ENCODE assay signal across 8 cellular contexts in genomic region chr19:50368649-50369570, GRCh38. TPM values are rescaled to one million over a fixed set of nuclear protein-coding genes. Genes with fewer than 3 reads are reported as not detected.
DNase-seq lines count a peak whose midpoint lies in the region; ATAC-seq, FAIRE-seq and TF ChIP-seq lines count a peak whose summit lies in the region.

No MANE protein-coding gene starts in this region.

- TF ChIP-seq RAD21 in HepG2 (CRISPR knock-in tag; IDR thresholded peaks at IDR 0.05) = peak; percentile 85

- peak; percentile 77 for FAIRE-seq in HepG2 (lab: Jason Lieb, UNC)

- CTCF ChIA-PET in HepG2 (lab: Yijun Ruan, JAX; ENCODE audit: low intra/inter-chr PET ratio, low total read pairs) = interaction anchor here (1.0 to 4.6 kb wide), 10 partner anchors 12 to 415 kb away, joined by 3 to 71 read pairs (median 4); partner anchors contain the start of genes EMC10 and GARIN5A

- ATAC-seq in DND-41 (ENCODE audit: insufficient read depth, low read depth) (peak; percentile 72), HG02970 (IDR thresholded peaks at IDR 0.05; ENCODE audit: low FRiP score, unreplicated experiment) (peak; percentile 49), HepG2 (peak; percentile 87), GM19463 (IDR thresholded peaks at IDR 0.05; ENCODE audit: unreplicated experiment) (no peak)

- no peaks in the 10 kb centered on the region for H3K9me3 ChIP-seq in DND-41 (ENCODE audit: insufficient read depth, low read length, severe bottlenecking)
- no peaks in the 10 kb centered on the region for H3K9me3 ChIP-seq in HepG2 (ENCODE audit: low read length)

- H3K4me3 ChIP-seq in DND-41 (ENCODE audit: low read depth in 1 of 2, low read length in 2 of 2) (peak overlapping the region; percentile 31 to 65; a peak in 3 of 4 replicates), HepG2 (replicated peaks in 1 of 3; ENCODE audit: insufficient read depth in 1 of 3, low read depth in 2 of 3, low read length in 3 of 3) (peak overlapping the region in 2 of 3 experiments; percentile 38 to 53; a peak in 5 of 6 replicates)

- TF ChIP-seq POLR2A in HepG2 (IDR thresholded peaks at IDR 0.05; ENCODE audit: insufficient read depth in 1 of 2, low read depth in 2 of 2, low read length in 2 of 2) = no peak

- intact Hi-C loops in HepG2 (cut with micrococcal nuclease; ENCODE audit: unreplicated experiment) = loop anchor here (1.0 kb wide), 3 partner anchors 45 to 110 kb away; no protein-coding TSS in a partner anchor

- H3K27ac ChIP-seq in DND-41 (ENCODE audit: low read length) = peak overlapping the region; percentile 65
- H3K27ac ChIP-seq in HepG2 (ENCODE audit: extremely low read length, insufficient read depth, low read length) = no peak overlapping the region

- H3K9ac ChIP-seq in DND-41 (ENCODE audit: low read depth, low read length) (peak overlapping the region; percentile 57), HepG2 (ENCODE audit: insufficient read depth, low read depth, low read length) (peak overlapping the region; percentile 26; the same call in 1 of the 2 replicates)

- H3K79me2 ChIP-seq in DND-41 (ENCODE audit: insufficient read depth, low read length) = no peaks in the 10 kb centered on the region
- H3K79me2 ChIP-seq in HepG2 (ENCODE audit: insufficient read depth, low read length) = no peaks in the 10 kb centered on the region

- DNase-seq in DND-41 = peak; percentile 82
- DNase-seq in NCI-H510A treated with DMSO at 0.1 percent for 48 hours (lab: John Stamatoyannopoulos, UW) = peak; percentile 30
- DNase-seq in activated CD4-positive, alpha-beta T cell treated with anti-CD3 and anti-CD28 coated beads, Interleukin-2, amount 50 U/mL, for 24 hours (ENCODE audit: low read depth in 1 of 2, low spot score in 1 of 2) = peak; percentile 67 to 71
- DNase-seq in dermis microvascular lymphatic vessel endothelial cell (ENCODE audit: low read depth in 2 of 2) = peak; percentile 74 to 76
- DNase-seq in HepG2 (ENCODE audit: low spot score) = peak; percentile 62
- DNase-seq in stimulated activated CD4-positive, alpha-beta T cell treated with anti-CD3 and anti-CD28 coated beads, Interleukin-2, amount 100 ng/mL, for 48 hours = peak; percentile 72 to 76

- in situ Hi-C loops in HepG2 (cut with HindIII; ENCODE audit: extremely low pct_ligation_motif_present, low pct_unique_long_range_greater_than_20kb) = loop anchor here (25.0 kb wide), 1 partner anchor 418 kb away; the partner anchor contains the start of gene ACP4

- POLR2A ChIA-PET in HepG2 (lab: Yijun Ruan, JAX) = interaction anchor here (0.6 to 1.0 kb wide), 2 partner anchors 97 to 110 kb away, joined by 3 to 5 read pairs; no protein-coding TSS in a partner anchor

- no peaks in the 10 kb centered on the region for H4K20me1 ChIP-seq in DND-41 (ENCODE audit: insufficient read depth, low read length)
- H4K20me1 ChIP-seq in HepG2 (ENCODE audit: insufficient read depth, low read length) = no peaks in the 10 kb centered on the region

- peak overlapping the region; percentile 93 for H2AFZ ChIP-seq in DND-41 (ENCODE audit: low read depth, low read length)
- peak overlapping the region; percentile 78 for H2AFZ ChIP-seq in HepG2 (ENCODE audit: low read length)

- H3K4me1 ChIP-seq in DND-41 (ENCODE audit: insufficient read depth, low read length) (peaks cover 30% of the 10 kb centered on the region), HepG2 (ENCODE audit: insufficient read depth, low read length) (peaks cover 13% of the 10 kb centered on the region)

- H3K36me3 ChIP-seq in DND-41 (ENCODE audit: insufficient read depth, low read length) (no peaks in the 10 kb centered on the region), HepG2 (replicated peaks in 1 of 2; ENCODE audit: control insufficient read depth in 1 of 2, insufficient read depth in 2 of 2, low read length in 2 of 2) (no peaks in the 10 kb centered on the region)

- no TSS peak for BruUV-seq in HepG2 (replicated peaks; lab: Mats Ljungman, UMichigan)

- H3K27me3 ChIP-seq in DND-41 (ENCODE audit: insufficient read depth, low read length, poor library complexity) = no peaks in the 10 kb centered on the region
- H3K27me3 ChIP-seq in HepG2 (ENCODE audit: control insufficient read depth in 1 of 2, insufficient read depth in 2 of 2, low read length in 2 of 2) = no peaks in the 10 kb centered on the region

- H3K4me2 ChIP-seq in DND-41 (ENCODE audit: insufficient read depth, low read length) = peak overlapping the region; percentile 87
- peak overlapping the region; percentile 81 for H3K4me2 ChIP-seq in HepG2 (ENCODE audit: low read depth, low read length)

- WGBS in HepG2 (ENCODE audit: low lambda C conversion rate) = 57% methylated on average over 23 of the region's 34 CpGs

- peak; percentile 86 for TF ChIP-seq CTCF in DND-41 (IDR thresholded peaks at IDR 0.05; ENCODE audit: borderline replicate concordance, extremely low read depth, low read length, poor library complexity, severe bottlenecking)
- peak; percentile 92 for TF ChIP-seq CTCF in HepG2 (CRISPR knock-in tag; IDR thresholded peaks at IDR 0.05)

- TF ChIP-seq EP300 in HepG2 (IDR thresholded peaks at IDR 0.05; ENCODE audit: low read depth in 2 of 2, low read length in 2 of 2) (no peak), HepG2 (CRISPR knock-in tag; IDR thresholded peaks at IDR 0.05; ENCODE audit: borderline replicate concordance) (no peak)

RNA-seq across cellular contexts. Expression of gene NAPSA, which starts 3.5 kb away (rescaled TPM):
- total RNA-seq in dermis microvascular lymphatic vessel endothelial cell = under 0.01 TPM in 2 replicates
- not detected in 2 replicates for total RNA-seq in HepG2 (2016; rRNA removed; fragmentation: Illumina TruSeq; extraction: Trizol)
- total RNA-seq in HepG2 (2016; cell fraction: cytosol; rRNA removed; fragmentation: Illumina TruSeq; extraction: Trizol; ENCODE audit: low read depth) = not detected in 2 replicates
- not detected in 2 replicates for total RNA-seq in HepG2 (2016; cell fraction: insoluble cytoplasmic fraction; rRNA removed; fragmentation: Illumina TruSeq; extraction: Trizol)
- not detected in 2 replicates for total RNA-seq in HepG2 (2016; cell fraction: membrane; rRNA removed; fragmentation: Illumina TruSeq; extraction: Trizol)
- total RNA-seq in HepG2 (2016; cell fraction: nucleus; rRNA removed; fragmentation: Illumina TruSeq; extraction: Trizol) = not detected in 2 replicates
- not detected in 2 replicates for polyA plus RNA-seq in HepG2 (2011; rRNA removed)
- not detected in 2 replicates for polyA plus RNA-seq in HepG2 (2011; cell fraction: cytosol; rRNA removed)
- 0.10 and 0.14 TPM in 2 replicates for polyA plus RNA-seq in HepG2 (2011; cell fraction: nucleus; rRNA removed)
- polyA plus RNA-seq in HepG2 (2012) = 0.05 and 0.16 TPM in 2 replicates
- polyA plus RNA-seq in HepG2 (2016; cell fraction: cytosol; fragmentation: Illumina TruSeq; extraction: Trizol; ENCODE audit: low read depth) = not detected in 2 replicates
- polyA plus RNA-seq in HepG2 (2016; cell fraction: insoluble cytoplasmic fraction; fragmentation: Illumina TruSeq; extraction: Trizol; ENCODE audit: low read depth) = not detected in 2 replicates
- polyA plus RNA-seq in HepG2 (2016; cell fraction: membrane; fragmentation: Illumina TruSeq; extraction: Trizol; ENCODE audit: low read depth) = not detected in 2 replicates
- not detected in 2 replicates for polyA plus RNA-seq in HepG2 (2016; cell fraction: nucleus; fragmentation: Illumina TruSeq; extraction: Trizol; ENCODE audit: insufficient read depth, low read depth)
- not detected in 2 replicates for polyA minus RNA-seq in HepG2 (2011; rRNA and poly(A)+ RNA removed; ENCODE audit: low replicate concordance)
- polyA minus RNA-seq in HepG2 (2011; cell fraction: cytosol; rRNA and poly(A)+ RNA removed) = not detected in 2 replicates
- not detected in 2 replicates for polyA minus RNA-seq in HepG2 (2011; cell fraction: nucleus; rRNA and poly(A)+ RNA removed)

RNA-seq across cellular contexts. Expression of gene NR1H2, which starts 7.3 kb away (rescaled TPM):
- total RNA-seq in dermis microvascular lymphatic vessel endothelial cell = 37.7 and 82.6 TPM in 2 replicates
- total RNA-seq in HepG2 (2016; rRNA removed; fragmentation: Illumina TruSeq; extraction: Trizol) = 11.7 and 13.5 TPM in 2 replicates
- 1.7 and 2.8 TPM in 2 replicates for total RNA-seq in HepG2 (2016; cell fraction: cytosol; rRNA removed; fragmentation: Illumina TruSeq; extraction: Trizol; ENCODE audit: low read depth)
- total RNA-seq in HepG2 (2016; cell fraction: insoluble cytoplasmic fraction; rRNA removed; fragmentation: Illumina TruSeq; extraction: Trizol) = 11.7 and 13.1 TPM in 2 replicates
- total RNA-seq in HepG2 (2016; cell fraction: membrane; rRNA removed; fragmentation: Illumina TruSeq; extraction: Trizol) = 5.8 and 8.2 TPM in 2 replicates
- 7.5 and 8.1 TPM in 2 replicates for total RNA-seq in HepG2 (2016; cell fraction: nucleus; rRNA removed; fragmentation: Illumina TruSeq; extraction: Trizol)
- polyA plus RNA-seq in HepG2 (2011; rRNA removed) = 10.3 and 15.9 TPM in 2 replicates
- 10.6 and 16.6 TPM in 2 replicates for polyA plus RNA-seq in HepG2 (2011; cell fraction: cytosol; rRNA removed)
- 35.4 and 44.9 TPM in 2 replicates for polyA plus RNA-seq in HepG2 (2011; cell fraction: nucleus; rRNA removed)
- polyA plus RNA-seq in HepG2 (2012) = 8.7 and 11.8 TPM in 2 replicates
- 1.6 and 2.2 TPM in 2 replicates for polyA plus RNA-seq in HepG2 (2016; cell fraction: cytosol; fragmentation: Illumina TruSeq; extraction: Trizol; ENCODE audit: low read depth)
- 12.2 and 13.2 TPM in 2 replicates for polyA plus RNA-seq in HepG2 (2016; cell fraction: insoluble cytoplasmic fraction; fragmentation: Illumina TruSeq; extraction: Trizol; ENCODE audit: low read depth)
- 4.7 and 5.2 TPM in 2 replicates for polyA plus RNA-seq in HepG2 (2016; cell fraction: membrane; fragmentation: Illumina TruSeq; extraction: Trizol; ENCODE audit: low read depth)
- polyA plus RNA-seq in HepG2 (2016; cell fraction: nucleus; fragmentation: Illumina TruSeq; extraction: Trizol; ENCODE audit: insufficient read depth, low read depth) = 17.3 and 19.8 TPM in 2 replicates
- 20.5 and 64.7 TPM in 2 replicates for polyA minus RNA-seq in HepG2 (2011; rRNA and poly(A)+ RNA removed; ENCODE audit: low replicate concordance)
- polyA minus RNA-seq in HepG2 (2011; cell fraction: cytosol; rRNA and poly(A)+ RNA removed) = 7.3 and 8.6 TPM in 2 replicates
- polyA minus RNA-seq in HepG2 (2011; cell fraction: nucleus; rRNA and poly(A)+ RNA removed) = 14.4 and 16.1 TPM in 2 replicates

RNA-seq across cellular contexts. Expression of gene POLD1, which starts 15.2 kb away (rescaled TPM):
- total RNA-seq in dermis microvascular lymphatic vessel endothelial cell = 38.8 and 56.6 TPM in 2 replicates
- total RNA-seq in HepG2 (2016; rRNA removed; fragmentation: Illumina TruSeq; extraction: Trizol) = 39.5 and 54.0 TPM in 2 replicates
- 15.4 and 20.6 TPM in 2 replicates for total RNA-seq in HepG2 (2016; cell fraction: cytosol; rRNA removed; fragmentation: Illumina TruSeq; extraction: Trizol; ENCODE audit: low read depth)
- total RNA-seq in HepG2 (2016; cell fraction: insoluble cytoplasmic fraction; rRNA removed; fragmentation: Illumina TruSeq; extraction: Trizol) = 36.3 and 68.3 TPM in 2 replicates
- 13.4 and 21.6 TPM in 2 replicates for total RNA-seq in HepG2 (2016; cell fraction: membrane; rRNA removed; fragmentation: Illumina TruSeq; extraction: Trizol)
- total RNA-seq in HepG2 (2016; cell fraction: nucleus; rRNA removed; fragmentation: Illumina TruSeq; extraction: Trizol) = 45.6 and 51.7 TPM in 2 replicates
- 17.4 and 18.6 TPM in 2 replicates for polyA plus RNA-seq in HepG2 (2011; rRNA removed)
- polyA plus RNA-seq in HepG2 (2011; cell fraction: cytosol; rRNA removed) = 8.8 and 21.4 TPM in 2 replicates
- 130 and 225 TPM in 2 replicates for polyA plus RNA-seq in HepG2 (2011; cell fraction: nucleus; rRNA removed)
- polyA plus RNA-seq in HepG2 (2012) = 15.4 and 19.9 TPM in 2 replicates
- 6.4 and 7.1 TPM in 2 replicates for polyA plus RNA-seq in HepG2 (2016; cell fraction: cytosol; fragmentation: Illumina TruSeq; extraction: Trizol; ENCODE audit: low read depth)
- polyA plus RNA-seq in HepG2 (2016; cell fraction: insoluble cytoplasmic fraction; fragmentation: Illumina TruSeq; extraction: Trizol; ENCODE audit: low read depth) = 26.1 and 31.2 TPM in 2 replicates
- 9.7 and 12.0 TPM in 2 replicates for polyA plus RNA-seq in HepG2 (2016; cell fraction: membrane; fragmentation: Illumina TruSeq; extraction: Trizol; ENCODE audit: low read depth)
- polyA plus RNA-seq in HepG2 (2016; cell fraction: nucleus; fragmentation: Illumina TruSeq; extraction: Trizol; ENCODE audit: insufficient read depth, low read depth) = 109 and 111 TPM in 2 replicates
- 74.3 and 134 TPM in 2 replicates for polyA minus RNA-seq in HepG2 (2011; rRNA and poly(A)+ RNA removed; ENCODE audit: low replicate concordance)
- 24.6 and 41.4 TPM in 2 replicates for polyA minus RNA-seq in HepG2 (2011; cell fraction: cytosol; rRNA and poly(A)+ RNA removed)
- 12.1 and 19.6 TPM in 2 replicates for polyA minus RNA-seq in HepG2 (2011; cell fraction: nucleus; rRNA and poly(A)+ RNA removed)

RNA-seq across cellular contexts. Expression of gene KCNC3, which starts 39.7 kb away (rescaled TPM):
- total RNA-seq in dermis microvascular lymphatic vessel endothelial cell (0.13 and 0.76 TPM in 2 replicates), HepG2 (2016; rRNA removed; fragmentation: Illumina TruSeq; extraction: Trizol) (0.24 and 0.29 TPM in 2 replicates)
- 0.09 and 0.20 TPM in 2 replicates for total RNA-seq in HepG2 (2016; cell fraction: cytosol; rRNA removed; fragmentation: Illumina TruSeq; extraction: Trizol; ENCODE audit: low read depth)
- total RNA-seq in HepG2 (2016; cell fraction: insoluble cytoplasmic fraction; rRNA removed; fragmentation: Illumina TruSeq; extraction: Trizol) = 0.10 and 0.35 TPM in 2 replicates
- total RNA-seq in HepG2 (2016; cell fraction: membrane; rRNA removed; fragmentation: Illumina TruSeq; extraction: Trizol) = 0.34 TPM in 2 replicates
- 0.66 and 0.81 TPM in 2 replicates for total RNA-seq in HepG2 (2016; cell fraction: nucleus; rRNA removed; fragmentation: Illumina TruSeq; extraction: Trizol)
- polyA plus RNA-seq in HepG2 (2011; rRNA removed) = 1.6 and 1.7 TPM in 2 replicates
- 0.29 and 0.46 TPM in 2 replicates for polyA plus RNA-seq in HepG2 (2011; cell fraction: cytosol; rRNA removed)
- 13.3 and 15.9 TPM in 2 replicates for polyA plus RNA-seq in HepG2 (2011; cell fraction: nucleus; rRNA removed)
- polyA plus RNA-seq in HepG2 (2012) = 2.6 and 3.4 TPM in 2 replicates
- 0.17 and 0.27 TPM in 2 replicates for polyA plus RNA-seq in HepG2 (2016; cell fraction: cytosol; fragmentation: Illumina TruSeq; extraction: Trizol; ENCODE audit: low read depth)
- 1.1 and 1.3 TPM in 2 replicates for polyA plus RNA-seq in HepG2 (2016; cell fraction: insoluble cytoplasmic fraction; fragmentation: Illumina TruSeq; extraction: Trizol; ENCODE audit: low read depth)
- 0.78 and 1.2 TPM in 2 replicates for polyA plus RNA-seq in HepG2 (2016; cell fraction: membrane; fragmentation: Illumina TruSeq; extraction: Trizol; ENCODE audit: low read depth)
- polyA plus RNA-seq in HepG2 (2016; cell fraction: nucleus; fragmentation: Illumina TruSeq; extraction: Trizol; ENCODE audit: insufficient read depth, low read depth) = 9.8 and 11.7 TPM in 2 replicates
- 4.0 TPM in 1 of 2 replicates, not detected in the other for polyA minus RNA-seq in HepG2 (2011; rRNA and poly(A)+ RNA removed; ENCODE audit: low replicate concordance)
- 0.62 and 0.79 TPM in 2 replicates for polyA minus RNA-seq in HepG2 (2011; cell fraction: cytosol; rRNA and poly(A)+ RNA removed)
- 4.2 and 4.6 TPM in 2 replicates for polyA minus RNA-seq in HepG2 (2011; cell fraction: nucleus; rRNA and poly(A)+ RNA removed)

RNA-seq across cellular contexts. Expression of gene SPIB, which starts 49.8 kb away (rescaled TPM):
- not detected in 2 replicates for total RNA-seq in dermis microvascular lymphatic vessel endothelial cell
- total RNA-seq in HepG2 (2016; rRNA removed; fragmentation: Illumina TruSeq; extraction: Trizol) = 0.04 TPM in 1 of 2 replicates, not detected in the other
- not detected in 2 replicates for total RNA-seq in HepG2 (2016; cell fraction: cytosol; rRNA removed; fragmentation: Illumina TruSeq; extraction: Trizol; ENCODE audit: low read depth)
- total RNA-seq in HepG2 (2016; cell fraction: insoluble cytoplasmic fraction; rRNA removed; fragmentation: Illumina TruSeq; extraction: Trizol) = 0.13 and 0.15 TPM in 2 replicates
- total RNA-seq in HepG2 (2016; cell fraction: membrane; rRNA removed; fragmentation: Illumina TruSeq; extraction: Trizol) = not detected in 2 replicates
- not detected in 2 replicates for total RNA-seq in HepG2 (2016; cell fraction: nucleus; rRNA removed; fragmentation: Illumina TruSeq; extraction: Trizol)
- polyA plus RNA-seq in HepG2 (2011; rRNA removed) = 0.04 TPM in 1 of 2 replicates, not detected in the other
- not detected in 2 replicates for polyA plus RNA-seq in HepG2 (2011; cell fraction: cytosol; rRNA removed)
- polyA plus RNA-seq in HepG2 (2011; cell fraction: nucleus; rRNA removed) = 0.21 TPM in 1 of 2 replicates, not detected in the other
- polyA plus RNA-seq in HepG2 (2012) = not detected in 2 replicates
- 0.10 TPM in 1 of 2 replicates, not detected in the other for polyA plus RNA-seq in HepG2 (2016; cell fraction: cytosol; fragmentation: Illumina TruSeq; extraction: Trizol; ENCODE audit: low read depth)
- not detected in 2 replicates for polyA plus RNA-seq in HepG2 (2016; cell fraction: insoluble cytoplasmic fraction; fragmentation: Illumina TruSeq; extraction: Trizol; ENCODE audit: low read depth)
- polyA plus RNA-seq in HepG2 (2016; cell fraction: membrane; fragmentation: Illumina TruSeq; extraction: Trizol; ENCODE audit: low read depth) = 0.07 TPM in 1 of 2 replicates, not detected in the other
- 0.53 TPM in 1 of 2 replicates, not detected in the other for polyA plus RNA-seq in HepG2 (2016; cell fraction: nucleus; fragmentation: Illumina TruSeq; extraction: Trizol; ENCODE audit: insufficient read depth, low read depth)
- polyA minus RNA-seq in HepG2 (2011; rRNA and poly(A)+ RNA removed; ENCODE audit: low replicate concordance) = 0.51 TPM in 1 of 2 replicates, not detected in the other
- not detected in 2 replicates for polyA minus RNA-seq in HepG2 (2011; cell fraction: cytosol; rRNA and poly(A)+ RNA removed)
- not detected in 2 replicates for polyA minus RNA-seq in HepG2 (2011; cell fraction: nucleus; rRNA and poly(A)+ RNA removed)

Comparison
In these comparisons a context has a peak if more than half of its experiments do, and no peak if none do; other contexts are left out.
1. DNase-seq: peak in every context shown above with its lines; median percentile 82 in DND-41; 75 in dermis microvascular lymphatic vessel endothelial cell; 74 in stimulated activated CD4-positive, alpha-beta T cell treated with anti-CD3 and anti-CD28 coated beads, Interleukin-2, amount 100 ng/mL, for 48 hours; 69 in activated CD4-positive, alpha-beta T cell treated with anti-CD3 and anti-CD28 coated beads, Interleukin-2, amount 50 U/mL, for 24 hours; 62 in HepG2; 30 in NCI-H510A treated with DMSO at 0.1 percent for 48 hours.